In genomic region chr11:96311120-96311568, GRCh38 we compare ENCODE assay signal across 12 cellular contexts. TPM values are rescaled to one million over a fixed set of nuclear protein-coding genes. Genes with fewer than 3 reads are reported as not detected.
DNase-seq lines count a peak whose midpoint lies in the region; ATAC-seq and TF ChIP-seq lines count a peak whose summit lies in the region.
"Had no signal": no experiment of that assay in that cellular context is flagged by ENCODE, and none has a peak within 500 bp of the region (broad histone marks: within the 10 kb centered on the region; RNA-seq: fewer than 3 reads in every experiment).

No MANE protein-coding gene starts in this region.

- intact Hi-C loops in MCF 10A (cut with micrococcal nuclease): no loop called here

- H3K4me3 Mint-ChIP-seq in MCF 10A (ENCODE audit: unreplicated experiment) (peak overlapping the region; percentile 19), mesothelial cell of epicardium (no peak overlapping the region)
- no peak overlapping the region for H3K4me3 Mint-ChIP-seq in activated CD4-positive, alpha-beta memory T cell treated with anti-CD3 and anti-CD28 coated beads, Interleukin-2, amount 10 ng/mL, durations not matched to agents 7 days and 5 days
- H3K4me3 Mint-ChIP-seq: immature natural killer cell; stimulated activated memory B cell treated with anti-CD40 and anti-IgM and Interleukin-4, amounts not matched to agents 10 μg/mL and 1 μg/mL and 100 μg/mL, for 72 hours had no signal

- no peak for ATAC-seq in GM19023 (IDR thresholded peaks at IDR 0.05; ENCODE audit: unreplicated experiment)
- ATAC-seq in GM21526 (IDR thresholded peaks at IDR 0.05; ENCODE audit: low FRiP score, unreplicated experiment): no peak
- ATAC-seq: stimulated activated memory B cell treated with anti-CD40 and anti-IgM and Interleukin-4, amounts not matched to agents 10 μg/mL and 1 μg/mL and 100 μg/mL, for 72 hours had no signal

- H3K27me3 ChIP-seq in AG04450 (ENCODE audit: control insufficient read depth, insufficient read depth, low read length): no peaks in the 10 kb centered on the region

- H3K27ac Mint-ChIP-seq in MCF 10A (ENCODE audit: low read depth, unreplicated experiment) (peak overlapping the region; percentile 97), mesothelial cell of epicardium (peak overlapping the region; percentile 81)
- H3K27ac Mint-ChIP-seq in activated CD4-positive, alpha-beta memory T cell treated with anti-CD3 and anti-CD28 coated beads, Interleukin-2, amount 10 ng/mL, durations not matched to agents 7 days and 5 days: no peak overlapping the region
- H3K27ac Mint-ChIP-seq: immature natural killer cell; stimulated activated memory B cell treated with anti-CD40 and anti-IgM and Interleukin-4, amounts not matched to agents 10 μg/mL and 1 μg/mL and 100 μg/mL, for 72 hours had no signal

- no peak for DNase-seq in AG04450 (ENCODE audit: low read depth, low spot score)
- peak; percentile 68 for DNase-seq in HT-29 (ENCODE audit: low spot score)
- DNase-seq in MCF 10A (ENCODE audit: unreplicated experiment): peak; percentile 72
- no peak for DNase-seq in mesothelial cell of epicardium (ENCODE audit: low spot score in 2 of 2, unreplicated experiment in 2 of 2)
- DNase-seq in AML-193 (lab: John Stamatoyannopoulos, UW): no peak
- DNase-seq in activated CD4-positive, alpha-beta memory T cell treated with anti-CD3 and anti-CD28 coated beads, Interleukin-2, amount 10 ng/mL, durations not matched to agents 7 days and 5 days: no peak
- DNase-seq: immature natural killer cell, MM.1S, Right ventricle myocardium superior had no signal

- H3K4me1 Mint-ChIP-seq in MCF 10A (ENCODE audit: insufficient read depth, unreplicated experiment) (peaks cover 73% of the 10 kb centered on the region), mesothelial cell of epicardium (peaks cover 91% of the 10 kb centered on the region)
- H3K4me1 Mint-ChIP-seq in activated CD4-positive, alpha-beta memory T cell treated with anti-CD3 and anti-CD28 coated beads, Interleukin-2, amount 10 ng/mL, durations not matched to agents 7 days and 5 days: peaks cover 55% of the 10 kb centered on the region

- H3K9me3 ChIP-seq in AG04450 (ENCODE audit: control insufficient read depth, insufficient read depth, low read length): no peaks in the 10 kb centered on the region

- no peak overlapping the region for H3K4me3 ChIP-seq in AG04450 (ENCODE audit: low read depth, low read length)

- no TSS peak for BruUV-seq in MCF 10A (replicated peaks; lab: Mats Ljungman, UMichigan)

- no peaks in the 10 kb centered on the region for H3K27me3 Mint-ChIP-seq in MCF 10A (ENCODE audit: insufficient read depth, unreplicated experiment)
- H3K27me3 Mint-ChIP-seq in mesothelial cell of epicardium (ENCODE audit: low read depth): no peaks in the 10 kb centered on the region
- H3K27me3 Mint-ChIP-seq in activated CD4-positive, alpha-beta memory T cell treated with anti-CD3 and anti-CD28 coated beads, Interleukin-2, amount 10 ng/mL, durations not matched to agents 7 days and 5 days: no peaks in the 10 kb centered on the region
- H3K27me3 Mint-ChIP-seq: stimulated activated memory B cell treated with anti-CD40 and anti-IgM and Interleukin-4, amounts not matched to agents 10 μg/mL and 1 μg/mL and 100 μg/mL, for 72 hours had no signal

- POLR2A ChIA-PET in AG04450 (lab: Yijun Ruan, JAX): interaction anchor here (0.5 to 1.2 kb wide), 2 partner anchors 14 to 162 kb away, joined by 4 read pairs; no protein-coding TSS in a partner anchor
- POLR2A ChIA-PET in MCF 10A (lab: Yijun Ruan, JAX): interaction anchor here (0.6 to 13.5 kb wide), 16 partner anchors 9 to 522 kb away, joined by 3 to 217 read pairs (median 4); partner anchors contain the start of genes CCDC82, FAM76B, JRKL and MAML2
- POLR2A ChIA-PET in activated CD4-positive, alpha-beta memory T cell treated with anti-CD3 and anti-CD28 coated beads, Interleukin-2, amount 10 ng/mL, durations not matched to agents 7 days and 5 days (lab: Charles Lee): interaction anchor here (1.3 kb wide), 1 partner anchor 31 kb away, joined by 3 read pairs; no protein-coding TSS in a partner anchor

- H3K9me3 Mint-ChIP-seq in MCF 10A (ENCODE audit: unreplicated experiment) (no peaks in the 10 kb centered on the region), mesothelial cell of epicardium (no peaks in the 10 kb centered on the region)
- H3K9me3 Mint-ChIP-seq in activated CD4-positive, alpha-beta memory T cell treated with anti-CD3 and anti-CD28 coated beads, Interleukin-2, amount 10 ng/mL, durations not matched to agents 7 days and 5 days: no peaks in the 10 kb centered on the region
- H3K9me3 Mint-ChIP-seq: immature natural killer cell; stimulated activated memory B cell treated with anti-CD40 and anti-IgM and Interleukin-4, amounts not matched to agents 10 μg/mL and 1 μg/mL and 100 μg/mL, for 72 hours had no signal

- CTCF ChIA-PET in AG04450 (lab: Charles Lee): interaction anchor here (9.9 kb wide), 1 partner anchor 31 kb away, joined by 63 read pairs; the partner anchor contains the start of gene MAML2
- CTCF ChIA-PET in MCF 10A (lab: Yijun Ruan, JAX): interaction anchor here (0.6 to 14.6 kb wide), 7 partner anchors 11 to 256 kb away, joined by 3 to 202 read pairs (median 4); partner anchors contain the start of genes CCDC82, JRKL and MAML2
- CTCF ChIA-PET in activated CD4-positive, alpha-beta memory T cell treated with anti-CD3 and anti-CD28 coated beads, Interleukin-2, amount 10 ng/mL, durations not matched to agents 7 days and 5 days (lab: Charles Lee): interaction anchor here (4.5 kb wide), 1 partner anchor 31 kb away, joined by 24 read pairs; the partner anchor contains the start of gene MAML2

- H3K36me3 Mint-ChIP-seq in MCF 10A (ENCODE audit: insufficient read depth, unreplicated experiment): no peaks in the 10 kb centered on the region
- H3K36me3 Mint-ChIP-seq in mesothelial cell of epicardium: peaks cover 4% of the 10 kb centered on the region
- H3K36me3 Mint-ChIP-seq in activated CD4-positive, alpha-beta memory T cell treated with anti-CD3 and anti-CD28 coated beads, Interleukin-2, amount 10 ng/mL, durations not matched to agents 7 days and 5 days (ENCODE audit: low read depth): peaks cover 41% of the 10 kb centered on the region

- TF ChIP-seq CTCF in AG04450 (IDR thresholded peaks at IDR 0.05; ENCODE audit: low read depth, low read length) (no peak), MCF 10A (IDR thresholded peaks at IDR 0.05; ENCODE audit: unreplicated experiment) (no peak), mesothelial cell of epicardium (IDR thresholded peaks at IDR 0.05; ENCODE audit: unreplicated experiment) (no peak)

- peak overlapping the region; percentile 69 for H3K27ac ChIP-seq in AG04450 (ENCODE audit: low read depth, low read length)

RNA-seq across cellular contexts. Expression of gene MAML2, which starts 31.9 kb away (rescaled TPM):
- 23.0 TPM in 2 replicates for polyA plus RNA-seq in AG04450 (2011; rRNA removed)
- 55.4 and 56.9 TPM in 2 replicates for polyA minus RNA-seq in AG04450 (2011; rRNA and poly(A)+ RNA removed)
- 4.8 and 5.2 TPM in 2 replicates for total RNA-seq in HT-29 (2014; rRNA removed; shearing (Covaris generic))
- 5.3 and 8.6 TPM in 2 replicates for total RNA-seq in MCF 10A (2022)
- 36.4 to 38.4 TPM (median 38.3 TPM) in 3 replicates for total RNA-seq in mesothelial cell of epicardium
- 10 to 100 TPM; 19.2 to 19.3 TPM for total RNA-seq in activated CD4-positive, alpha-beta memory T cell treated with anti-CD3 and anti-CD28 coated beads, Interleukin-2, amount 10 ng/mL, durations not matched to agents 7 days and 5 days

Comparison
In these comparisons a context has a peak if more than half of its experiments do, and no peak if none do; other contexts are left out.
1. DNase-seq: peak in HT-29 (single experiment) and MCF 10A (single experiment); none in AG04450 (single experiment), mesothelial cell of epicardium (0 of 2), AML-193 (0 of 2) and activated CD4-positive, alpha-beta memory T cell treated with anti-CD3 and anti-CD28 coated beads, Interleukin-2, amount 10 ng/mL, durations not matched to agents 7 days and 5 days (single experiment).